ENCODE assay signal across 17 cellular contexts in genomic region chr16:12436201-12436657, GRCh38.
DNase-seq lines count a peak whose midpoint lies in the region; ATAC-seq and TF ChIP-seq lines count a peak whose summit lies in the region.
"Had no signal": no experiment of that assay in that cellular context is flagged by ENCODE, and none has a peak within 500 bp of the region (broad histone marks: within the 10 kb centered on the region; RNA-seq: fewer than 3 reads in every experiment).

No MANE protein-coding gene starts in this region.

- H3K27me3 Mint-ChIP-seq in GM23338 (ENCODE audit: insufficient read depth, low read depth, poor library complexity) (peaks cover 17% of the 10 kb centered on the region), neural progenitor cell (ENCODE audit: insufficient read depth, low read depth) (no peaks in the 10 kb centered on the region)
- H3K27me3 Mint-ChIP-seq: activated CD4-positive, alpha-beta T cell treated with anti-CD3 and anti-CD28 coated beads, Interleukin-2, amount 10 ng/mL, durations not matched to agents 7 days and 5 days; naive thymus-derived CD8-positive, alpha-beta T cell had no signal

- H3K9me3 Mint-ChIP-seq in GM23338 (peaks cover 8% of the 10 kb centered on the region; the same call in 2 of the 3 replicates), neural progenitor cell (peaks cover 8% of the 10 kb centered on the region)
- H3K9me3 Mint-ChIP-seq: activated CD4-positive, alpha-beta T cell treated with anti-CD3 and anti-CD28 coated beads, Interleukin-2, amount 10 ng/mL, durations not matched to agents 7 days and 5 days had no signal

- no peaks in the 10 kb centered on the region for H3K27me3 ChIP-seq in GM23338 (ENCODE audit: insufficient read depth)
- H3K27me3 ChIP-seq in neural progenitor cell: peaks cover 31% of the 10 kb centered on the region
- H3K27me3 ChIP-seq in SJCRH30: no peaks in the 10 kb centered on the region
- no peaks in the 10 kb centered on the region for H3K27me3 ChIP-seq in ovary

- no peak for TF ChIP-seq POLR2A in ovary (IDR thresholded peaks at IDR 0.05)

- H3K36me3 Mint-ChIP-seq in GM23338 (ENCODE audit: low read depth): no peaks in the 10 kb centered on the region; the same call in 2 of the 3 replicates
- H3K36me3 Mint-ChIP-seq in neural progenitor cell: no peaks in the 10 kb centered on the region

- TF ChIP-seq CTCF in GM23338 (conservative IDR thresholded peaks at IDR 0.05; ENCODE audit: low read depth in 2 of 2) (no peak), neural progenitor cell (IDR thresholded peaks at IDR 0.05) (no peak), ovary (IDR thresholded peaks at IDR 0.05) (no peak)

- H3K9ac ChIP-seq in neural progenitor cell: no peak overlapping the region

- no peaks in the 10 kb centered on the region for H3K36me3 ChIP-seq in GM23338 (ENCODE audit: insufficient read depth)
- no peaks in the 10 kb centered on the region for H3K36me3 ChIP-seq in neural progenitor cell
- H3K36me3 ChIP-seq in SJCRH30: no peaks in the 10 kb centered on the region
- no peaks in the 10 kb centered on the region for H3K36me3 ChIP-seq in ovary

- ATAC-seq in GM23338 (peak; percentile 94), HG03469 (IDR thresholded peaks at IDR 0.05; ENCODE audit: unreplicated experiment) (no peak)
- ATAC-seq: left colon; naive thymus-derived CD8-positive, alpha-beta T cell had no signal

- H2AFZ ChIP-seq in GM23338: peak overlapping the region; percentile 1
- H2AFZ ChIP-seq in neural progenitor cell (replicated peaks): no peak overlapping the region

- H3K4me1 Mint-ChIP-seq in GM23338 (peaks cover 24% of the 10 kb centered on the region), neural progenitor cell (peaks cover 21% of the 10 kb centered on the region)
- H3K4me1 Mint-ChIP-seq: activated CD4-positive, alpha-beta T cell treated with anti-CD3 and anti-CD28 coated beads, Interleukin-2, amount 10 ng/mL, durations not matched to agents 7 days and 5 days had no signal

- intact Hi-C loops in ovary (cut with DNase I): no loop called here

- H3K4me2 ChIP-seq in GM23338 (peak overlapping the region; percentile 17; the same call in 1 of the 2 replicates), neural progenitor cell (peak overlapping the region; percentile 91)

- 87 to 94% (median 92%) methylated on average over 17 of the region's 17 CpGs for WGBS in ovary, 3 donors

- H3K27ac Mint-ChIP-seq in GM23338 (no peak overlapping the region), neural progenitor cell (no peak overlapping the region)
- H3K27ac Mint-ChIP-seq: activated CD4-positive, alpha-beta T cell treated with anti-CD3 and anti-CD28 coated beads, Interleukin-2, amount 10 ng/mL, durations not matched to agents 7 days and 5 days; T-helper 1 cell treated with Interleukin-12 subunit alpha and Interleukin-12 subunit beta and Interleukin-4 antibody, amounts not matched to agents 30 μg/mL and 1 μg/mL, for 36 hours had no signal

- H3K4me1 ChIP-seq in GM23338 (ENCODE audit: insufficient read depth): peaks cover 8% of the 10 kb centered on the region; the same call in 1 of the 2 replicates
- peaks cover 14% of the 10 kb centered on the region for H3K4me1 ChIP-seq in neural progenitor cell
- H3K4me1 ChIP-seq in SJCRH30: no peaks in the 10 kb centered on the region
- peaks cover 3% of the 10 kb centered on the region for H3K4me1 ChIP-seq in ovary (ENCODE audit: insufficient read depth)

- H3K9me3 ChIP-seq in neural progenitor cell (ENCODE audit: low read depth) (no peaks in the 10 kb centered on the region), SJCRH30 (replicated peaks) (no peaks in the 10 kb centered on the region), ovary (no peaks in the 10 kb centered on the region)

- H4K20me1 ChIP-seq in GM23338 (replicated peaks; ENCODE audit: insufficient read depth) (no peaks in the 10 kb centered on the region), neural progenitor cell (ENCODE audit: low read depth) (peaks cover 28% of the 10 kb centered on the region)

- H3K4me3 Mint-ChIP-seq in GM23338 (peak overlapping the region; percentile 59), neural progenitor cell (peak overlapping the region; percentile 69)
- H3K4me3 Mint-ChIP-seq: activated CD4-positive, alpha-beta T cell treated with anti-CD3 and anti-CD28 coated beads, Interleukin-2, amount 10 ng/mL, durations not matched to agents 7 days and 5 days; naive thymus-derived CD8-positive, alpha-beta T cell; T-helper 1 cell treated with Interleukin-12 subunit alpha and Interleukin-12 subunit beta and Interleukin-4 antibody, amounts not matched to agents 30 μg/mL and 1 μg/mL, for 36 hours had no signal

- H3K4me3 ChIP-seq in GM23338: peak overlapping the region; percentile 12; the same call in 1 of the 2 replicates
- H3K4me3 ChIP-seq in neural progenitor cell: peak overlapping the region; percentile 45
- H3K4me3 ChIP-seq in SJCRH30: no peak overlapping the region
- no peak overlapping the region for H3K4me3 ChIP-seq in ovary

- no peak for TF ChIP-seq EP300 in ovary (IDR thresholded peaks at IDR 0.05)

- DNase-seq in GM23338 (ENCODE audit: low spot score) (peak; percentile 72), NCI-H2107 (lab: John Stamatoyannopoulos, UW) (peak; percentile 64), cerebellar nuclear complex (lab: John Stamatoyannopoulos, UW) (peak; percentile 33 to 50), neural progenitor cell (ENCODE audit: low spot score) (peak; percentile 75), SJCRH30 (no peak), HCEC 1CT (no peak), ovary (no peak)
- DNase-seq: activated CD4-positive, alpha-beta T cell treated with anti-CD3 and anti-CD28 coated beads, Interleukin-2, amount 10 ng/mL, durations not matched to agents 7 days and 5 days; anterior cingulate cortex; foreskin fibroblast; GDM1; left colon; MM.1S; OCI-M1 had no signal

- H3K27ac ChIP-seq in GM23338 (ENCODE audit: low read depth) (no peak overlapping the region), neural progenitor cell (no peak overlapping the region), SJCRH30 (no peak overlapping the region), ovary (no peak overlapping the region)

- no peaks in the 10 kb centered on the region for H3K79me2 ChIP-seq in GM23338 (replicated peaks; ENCODE audit: insufficient read depth)
- H3K79me2 ChIP-seq in neural progenitor cell (ENCODE audit: low read depth): no peaks in the 10 kb centered on the region

- H3K9me2 ChIP-seq in GM23338 (ENCODE audit: insufficient read depth): no peaks in the 10 kb centered on the region

- H3F3A ChIP-seq in GM23338 (replicated peaks; ENCODE audit: low read depth): no peaks in the 10 kb centered on the region
- peaks cover 3% of the 10 kb centered on the region for H3F3A ChIP-seq in neural progenitor cell (ENCODE audit: low read depth)

TF ChIP-seq in GM23338, 12 proteins besides CTCF, POLR2A, EP300 and RAD21 (continues in another document):
- no peak for TF ChIP-seq JUNB (IDR thresholded peaks at IDR 0.05; ENCODE audit: unreplicated experiment)

Comparison
In these comparisons a context has a peak if more than half of its experiments do, and no peak if none do; other contexts are left out.
1. DNase-seq: peak in GM23338 (single experiment), NCI-H2107 (single experiment), cerebellar nuclear complex (2 of 2) and neural progenitor cell (single experiment); none in SJCRH30 (0 of 2), HCEC 1CT (single experiment) and ovary (0 of 5).
2. H3K4me3 ChIP-seq: peak in GM23338 (single experiment) and neural progenitor cell (single experiment); none in SJCRH30 (single experiment) and ovary (single experiment).